ENCODE assay signal across 23 cellular contexts in genomic region chr14:23442721-23443356, GRCh38. TPM values are rescaled to one million over a fixed set of nuclear protein-coding genes. Genes with fewer than 3 reads are reported as not detected.
DNase-seq lines count a peak whose midpoint lies in the region; ATAC-seq and TF ChIP-seq lines count a peak whose summit lies in the region.
"Had no signal": no experiment of that assay in that cellular context is flagged by ENCODE, and none has a peak within 500 bp of the region (broad histone marks: within the 10 kb centered on the region; RNA-seq: fewer than 3 reads in every experiment).

No MANE protein-coding gene starts in this region.

- CTCF ChIA-PET in activated naive CD4-positive, alpha-beta T cell treated with anti-CD3 and anti-CD28 coated beads, Interleukin-2, amount 10 ng/mL, durations not matched to agents 7 days and 5 days (lab: Charles Lee): interaction anchor here (0.5 to 1.3 kb wide), 3 partner anchors 46 to 116 kb away, joined by 4 to 5 read pairs (median 5); no protein-coding TSS in a partner anchor

- no peak for TF ChIP-seq CTCF in chondrocyte (IDR thresholded peaks at IDR 0.05)

- no peaks in the 10 kb centered on the region for H3K36me3 ChIP-seq in H7 (replicated peaks; ENCODE audit: control insufficient read depth, insufficient read depth, low read length)
- H3K36me3 ChIP-seq: esophagus squamous epithelium had no signal

- H3K4me1 ChIP-seq in right cardiac atrium (ENCODE audit: control insufficient read depth, insufficient read depth, low read length): peaks cover 8% of the 10 kb centered on the region

- H3K36me3 Mint-ChIP-seq in chondrocyte (ENCODE audit: low read depth): no peaks in the 10 kb centered on the region
- no peaks in the 10 kb centered on the region for H3K36me3 Mint-ChIP-seq in activated T-cell treated with anti-CD3 and anti-CD28 coated beads, Interleukin-2, amount 50 U/mL, for 4 hours (ENCODE audit: insufficient read depth)
- no peaks in the 10 kb centered on the region for H3K36me3 Mint-ChIP-seq in activated naive CD4-positive, alpha-beta T cell treated with anti-CD3 and anti-CD28 coated beads, Interleukin-2, amount 10 ng/mL, durations not matched to agents 7 days and 5 days
- H3K36me3 Mint-ChIP-seq: CD14-positive monocyte had no signal

- no peak overlapping the region for H3K27ac Mint-ChIP-seq in chondrocyte (ENCODE audit: unreplicated experiment)
- no peak overlapping the region for H3K27ac Mint-ChIP-seq in activated naive CD4-positive, alpha-beta T cell treated with anti-CD3 and anti-CD28 coated beads, Interleukin-2, amount 10 ng/mL, durations not matched to agents 7 days and 5 days
- H3K27ac Mint-ChIP-seq: activated T-cell treated with anti-CD3 and anti-CD28 coated beads, Interleukin-2, amount 50 U/mL, for 24 hours; CD14-positive monocyte; effector memory CD8-positive, alpha-beta T cell had no signal

- ATAC-seq in right cardiac atrium (peak; percentile 58 to 67), HG03095 (IDR thresholded peaks at IDR 0.05; ENCODE audit: unreplicated experiment) (no peak)
- ATAC-seq in activated T-cell treated with anti-CD3 and anti-CD28 coated beads, Interleukin-2, amount 50 U/mL, for 4 hours: no peak
- ATAC-seq: effector memory CD8-positive, alpha-beta T cell had no signal

- H3K4me1 Mint-ChIP-seq in chondrocyte (ENCODE audit: low read depth): no peaks in the 10 kb centered on the region
- peaks cover under 1% of the 10 kb centered on the region for H3K4me1 Mint-ChIP-seq in activated T-cell treated with anti-CD3 and anti-CD28 coated beads, Interleukin-2, amount 50 U/mL, for 4 hours (ENCODE audit: low read depth)
- H3K4me1 Mint-ChIP-seq in activated naive CD4-positive, alpha-beta T cell treated with anti-CD3 and anti-CD28 coated beads, Interleukin-2, amount 10 ng/mL, durations not matched to agents 7 days and 5 days: peaks cover under 1% of the 10 kb centered on the region

- no peak overlapping the region for H3K4me3 ChIP-seq in H7 (ENCODE audit: insufficient read depth, low read depth, low read length)
- H3K4me3 ChIP-seq in right cardiac atrium (ENCODE audit: low read length): no peak overlapping the region
- H3K4me3 ChIP-seq: esophagus squamous epithelium had no signal

- no peak overlapping the region for H3K4me3 Mint-ChIP-seq in chondrocyte (ENCODE audit: unreplicated experiment)
- no peak overlapping the region for H3K4me3 Mint-ChIP-seq in activated T-cell treated with anti-CD3 and anti-CD28 coated beads, Interleukin-2, amount 50 U/mL, for 4 hours
- no peak overlapping the region for H3K4me3 Mint-ChIP-seq in activated naive CD4-positive, alpha-beta T cell treated with anti-CD3 and anti-CD28 coated beads, Interleukin-2, amount 10 ng/mL, durations not matched to agents 7 days and 5 days
- H3K4me3 Mint-ChIP-seq: activated T-cell treated with anti-CD3 and anti-CD28 coated beads, Interleukin-2, amount 50 U/mL, for 24 hours; CD14-positive monocyte; effector memory CD8-positive, alpha-beta T cell had no signal

- WGBS in right cardiac atrium: 56% methylated on average over 9 of the region's 9 CpGs

- H3K27me3 Mint-ChIP-seq in chondrocyte (ENCODE audit: low read depth): peaks cover 28% of the 10 kb centered on the region
- peaks cover 1% of the 10 kb centered on the region for H3K27me3 Mint-ChIP-seq in activated T-cell treated with anti-CD3 and anti-CD28 coated beads, Interleukin-2, amount 50 U/mL, for 4 hours (ENCODE audit: low read depth)
- H3K27me3 Mint-ChIP-seq in activated naive CD4-positive, alpha-beta T cell treated with anti-CD3 and anti-CD28 coated beads, Interleukin-2, amount 10 ng/mL, durations not matched to agents 7 days and 5 days: peaks cover 26% of the 10 kb centered on the region

- H3K9me3 Mint-ChIP-seq in chondrocyte (ENCODE audit: low read depth): no peaks in the 10 kb centered on the region
- H3K9me3 Mint-ChIP-seq in activated T-cell treated with anti-CD3 and anti-CD28 coated beads, Interleukin-2, amount 50 U/mL, for 4 hours: no peaks in the 10 kb centered on the region
- H3K9me3 Mint-ChIP-seq in activated naive CD4-positive, alpha-beta T cell treated with anti-CD3 and anti-CD28 coated beads, Interleukin-2, amount 10 ng/mL, durations not matched to agents 7 days and 5 days: no peaks in the 10 kb centered on the region
- H3K9me3 Mint-ChIP-seq: activated T-cell treated with anti-CD3 and anti-CD28 coated beads, Interleukin-2, amount 50 U/mL, for 24 hours; effector memory CD8-positive, alpha-beta T cell had no signal

- H3K27me3 ChIP-seq in H7 (ENCODE audit: control insufficient read depth, insufficient read depth, low read length): no peaks in the 10 kb centered on the region
- H3K27me3 ChIP-seq in right cardiac atrium (ENCODE audit: control insufficient read depth, insufficient read depth): no peaks in the 10 kb centered on the region
- H3K27me3 ChIP-seq: esophagus squamous epithelium had no signal

- intact Hi-C loops in right cardiac atrium (cut with DNase I) (loop anchor here in 3 of 4 donors (2.0 to 10.0 kb wide), 3 partner anchors 34 to 118 kb away; partner anchors contain the start of genes MYH6 (in 2 of the 3) and PABPN1 (in 1 of the 3)), posterior vena cava (cut with DNase I) (loop anchor here in 1 of 2 donors (10.0 kb wide), 1 partner anchor 118 kb away; the partner anchor contains the start of gene PABPN1)

- peak overlapping the region; percentile 94 for H3K27ac ChIP-seq in right cardiac atrium (ENCODE audit: low read length)
- H3K27ac ChIP-seq: esophagus squamous epithelium, VCaP had no signal

- peak; percentile 79 for DNase-seq in H7
- DNase-seq in chondrocyte (ENCODE audit: low spot score): peak; percentile 55
- DNase-seq in right cardiac atrium: peak in 2 of 3 donors; percentile 76
- peak; percentile 43 for DNase-seq in posterior vena cava (ENCODE audit: low spot score)
- no peak for DNase-seq in NCI-H2081 treated with DMSO at 0.1 percent for 48 hours (lab: John Stamatoyannopoulos, UW)
- DNase-seq in activated T-cell treated with anti-CD3 and anti-CD28 coated beads, Interleukin-2, amount 50 U/mL, for 4 hours: no peak
- DNase-seq in activated naive CD4-positive, alpha-beta T cell treated with anti-CD3 and anti-CD28 coated beads, Interleukin-2, amount 10 ng/mL, durations not matched to agents 7 days and 5 days: no peak
- DNase-seq: activated naive CD4-positive, alpha-beta T cell treated with anti-CD3 and anti-CD28 coated beads, Interleukin-2, amount 50 U/mL, for 16 hours; aorta; effector memory CD8-positive, alpha-beta T cell; esophagus squamous epithelium; KBM-7; NCI-H1694; NCI-H2227 treated with DMSO at 0.1 percent for 48 hours; NCI-H774; retina; stimulated activated CD4-positive, alpha-beta T cell treated with anti-CD3 and anti-CD28 coated beads, Interleukin-15, amount 100 ng/mL, for 24 hours had no signal

- H3K9me3 ChIP-seq in right cardiac atrium (ENCODE audit: control insufficient read depth, low read length): no peaks in the 10 kb centered on the region
- H3K9me3 ChIP-seq: esophagus squamous epithelium had no signal

RNA-seq across cellular contexts. Expression of gene MYH7, which starts 7.4 kb away (rescaled TPM):
- total RNA-seq in H7 (2014; rRNA removed; shearing (Covaris generic)): not detected in 2 replicates
- not detected in 3 replicates for total RNA-seq in chondrocyte
- total RNA-seq in right cardiac atrium: 1,000 to 10,000 TPM in 1 of 4 donors, 100 to 1,000 TPM in 3; 461 to 2,251 (median 602) TPM
- polyA plus RNA-seq in right cardiac atrium: 1,734 TPM
- total RNA-seq in posterior vena cava: not detected
- total RNA-seq in activated T-cell treated with anti-CD3 and anti-CD28 coated beads, Interleukin-2, amount 50 U/mL, for 4 hours: under 1 TPM in 1 of 3 donors, not detected in 2; 0.03 TPM
- total RNA-seq: aorta, esophagus squamous epithelium, mononuclear cell had no signal
- polyA plus RNA-seq: AG04450, CD14-positive monocyte had no signal

RNA-seq across cellular contexts. Expression of gene NGDN, which starts 26.7 kb away (rescaled TPM):
- total RNA-seq in H7 (2014; rRNA removed; shearing (Covaris generic)): 58.1 and 62.8 TPM in 2 replicates
- total RNA-seq in chondrocyte (23.2 to 25.2 TPM (median 23.5 TPM) in 3 replicates), right cardiac atrium (10 to 100 TPM; 19.3 to 23.4 (median 21.8) TPM), posterior vena cava (10 to 100 TPM; 27.8 to 28.4 TPM)
- 26.8 TPM for polyA plus RNA-seq in right cardiac atrium
- 100 to 1,000 TPM; 115 to 120 (median 117) TPM for total RNA-seq in activated T-cell treated with anti-CD3 and anti-CD28 coated beads, Interleukin-2, amount 50 U/mL, for 4 hours

RNA-seq across cellular contexts. Expression of gene MYH6, which starts 34.8 kb away (rescaled TPM):
- 0.03 TPM in 1 of 2 replicates, not detected in the other for total RNA-seq in H7 (2014; rRNA removed; shearing (Covaris generic))
- total RNA-seq in chondrocyte (not detected in 3 replicates), right cardiac atrium (over 10,000 TPM; 12,862 to 15,773 (median 14,347) TPM), posterior vena cava (1 to 10 TPM in 1 of 2 donors, not detected in 1; 1.3 TPM)
- polyA plus RNA-seq in right cardiac atrium: 11,120 TPM
- not detected for total RNA-seq in activated T-cell treated with anti-CD3 and anti-CD28 coated beads, Interleukin-2, amount 50 U/mL, for 4 hours
- total RNA-seq: aorta, esophagus squamous epithelium, mononuclear cell had no signal
- polyA plus RNA-seq: AG04450, CD14-positive monocyte had no signal

Comparison
In these comparisons a context has a peak if more than half of its experiments do, and no peak if none do; other contexts are left out.
1. DNase-seq: peak in H7 (single experiment), chondrocyte (single experiment), right cardiac atrium (2 of 3) and posterior vena cava (single experiment); none in NCI-H2081 treated with DMSO at 0.1 percent for 48 hours (single experiment), activated T-cell treated with anti-CD3 and anti-CD28 coated beads, Interleukin-2, amount 50 U/mL, for 4 hours (single experiment) and activated naive CD4-positive, alpha-beta T cell treated with anti-CD3 and anti-CD28 coated beads, Interleukin-2, amount 10 ng/mL, durations not matched to agents 7 days and 5 days (single experiment).
2. ATAC-seq: peak in right cardiac atrium (2 of 2); none in HG03095 (single experiment) and activated T-cell treated with anti-CD3 and anti-CD28 coated beads, Interleukin-2, amount 50 U/mL, for 4 hours (0 of 2).
3. RNA of gene MYH7, which starts 7.4 kb away (total RNA-seq): 461 to 2,251 TPM in right cardiac atrium; not detected in H7, not detected in chondrocyte, not detected in posterior vena cava and 0.03 TPM in activated T-cell treated with anti-CD3 and anti-CD28 coated beads, Interleukin-2, amount 50 U/mL, for 4 hours; every median in the first group is over 100 times any median in the second.
4. RNA of gene MYH6, which starts 34.8 kb away (total RNA-seq): 12,862 to 15,773 TPM in right cardiac atrium; 1.3 TPM in posterior vena cava, 0.03 TPM in H7, not detected in chondrocyte and not detected in activated T-cell treated with anti-CD3 and anti-CD28 coated beads, Interleukin-2, amount 50 U/mL, for 4 hours; every median in the first group is over 1,000 times any median in the second.